Comparison of ENCODE assay signal across 1 cellular context in the genomic region with DNA sequence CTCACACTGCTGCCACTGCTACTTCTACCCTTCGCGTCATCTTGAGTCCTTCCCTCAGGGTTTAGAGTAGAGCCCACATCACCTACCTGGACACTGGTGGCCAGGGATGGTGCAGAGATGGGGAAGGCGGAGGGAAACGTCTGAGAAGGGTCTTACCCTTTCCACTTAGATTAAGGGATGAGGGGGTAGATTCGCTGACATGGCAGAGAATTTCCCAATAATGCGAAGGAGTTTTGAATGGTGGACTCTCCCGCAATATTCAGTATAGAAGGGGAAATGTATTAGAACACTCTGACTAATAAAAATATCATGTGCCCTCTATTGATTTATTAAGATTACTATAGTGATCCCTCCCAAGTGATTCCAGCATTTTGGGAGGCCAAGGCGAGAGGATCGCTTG.
TF ChIP-seq lines count a peak whose summit lies in the region.

No MANE protein-coding gene starts in this region.

TF ChIP-seq in HepG2, 621 proteins besides CTCF, POLR2A, EP300 and RAD21:
- no peak for TF ChIP-seq KAT8 (CRISPR knock-in tag; IDR thresholded peaks at IDR 0.05)
- TF ChIP-seq MAFF (IDR thresholded peaks at IDR 0.05; ENCODE audit: low read depth, low read length): 0 out of 2 replicates have a peak, but pooled peaks have one; percentile 11
- TF ChIP-seq, protein P1, sequence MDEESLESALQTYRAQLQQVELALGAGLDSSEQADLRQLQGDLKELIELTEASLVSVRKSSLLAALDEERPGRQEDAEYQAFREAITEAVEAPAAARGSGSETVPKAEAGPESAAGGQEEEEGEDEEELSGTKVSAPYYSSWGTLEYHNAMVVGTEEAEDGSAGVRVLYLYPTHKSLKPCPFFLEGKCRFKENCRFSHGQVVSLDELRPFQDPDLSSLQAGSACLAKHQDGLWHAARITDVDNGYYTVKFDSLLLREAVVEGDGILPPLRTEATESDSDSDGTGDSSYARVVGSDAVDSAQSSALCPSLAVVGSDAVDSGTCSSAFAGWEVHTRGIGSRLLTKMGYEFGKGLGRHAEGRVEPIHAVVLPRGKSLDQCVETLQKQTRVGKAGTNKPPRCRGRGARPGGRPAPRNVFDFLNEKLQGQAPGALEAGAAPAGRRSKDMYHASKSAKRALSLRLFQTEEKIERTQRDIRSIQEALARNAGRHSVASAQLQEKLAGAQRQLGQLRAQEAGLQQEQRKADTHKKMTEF (CRISPR knock-in tag; IDR thresholded peaks at IDR 0.05): no peak
- TF ChIP-seq, protein P2, sequence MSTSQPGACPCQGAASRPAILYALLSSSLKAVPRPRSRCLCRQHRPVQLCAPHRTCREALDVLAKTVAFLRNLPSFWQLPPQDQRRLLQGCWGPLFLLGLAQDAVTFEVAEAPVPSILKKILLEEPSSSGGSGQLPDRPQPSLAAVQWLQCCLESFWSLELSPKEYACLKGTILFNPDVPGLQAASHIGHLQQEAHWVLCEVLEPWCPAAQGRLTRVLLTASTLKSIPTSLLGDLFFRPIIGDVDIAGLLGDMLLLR (CRISPR knock-in tag; IDR thresholded peaks at IDR 0.05): no peak
- TF ChIP-seq ZNF382 (CRISPR knock-in tag; IDR thresholded peaks at IDR 0.05; ENCODE audit: borderline replicate concordance): no peak
- TF ChIP-seq MAFK (conservative IDR thresholded peaks at IDR 0.05 in 1 of 2, IDR thresholded peaks at IDR 0.05 in 1 of 2; ENCODE audit: low read length in 2 of 2): peak; percentile 58 to 61; a peak in 3 of 4 replicates
